Comparison of ENCODE assay signal across 11 cellular contexts in genomic region chr20:11001767-11002540, GRCh38.
DNase-seq lines count a peak whose midpoint lies in the region; ATAC-seq and TF ChIP-seq lines count a peak whose summit lies in the region.
"Had no signal": no experiment of that assay in that cellular context is flagged by ENCODE, and none has a peak within 500 bp of the region (broad histone marks: within the 10 kb centered on the region; RNA-seq: fewer than 3 reads in every experiment).

No MANE protein-coding gene starts in this region.

- H3K36me3 Mint-ChIP-seq in GM23338 (ENCODE audit: low read depth): 0 out of 3 replicates have a peak, but pooled peaks cover 4% of the 10 kb centered on the region

- no peaks in the 10 kb centered on the region for H3F3A ChIP-seq in GM23338 (replicated peaks; ENCODE audit: low read depth)

- H3K4me1 ChIP-seq in GM23338 (ENCODE audit: insufficient read depth): no peaks in the 10 kb centered on the region

- H3K27ac ChIP-seq in GM23338 (ENCODE audit: low read depth): no peak overlapping the region
- H3K27ac ChIP-seq: transverse colon had no signal

- no peaks in the 10 kb centered on the region for H3K36me3 ChIP-seq in GM23338 (ENCODE audit: insufficient read depth)
- H3K36me3 ChIP-seq: transverse colon had no signal

- H3K4me3 ChIP-seq in GM23338: no peak overlapping the region
- no peak overlapping the region for H3K4me3 ChIP-seq in fibroblast of mammary gland (ENCODE audit: control insufficient read depth, low read depth, low read length)
- H3K4me3 ChIP-seq: K562, transverse colon had no signal

- H3K27me3 ChIP-seq in GM23338 (ENCODE audit: insufficient read depth): no peaks in the 10 kb centered on the region
- H3K27me3 ChIP-seq: transverse colon had no signal

- no peak overlapping the region for H3K4me3 Mint-ChIP-seq in GM23338

- H3K79me2 ChIP-seq in GM23338 (replicated peaks; ENCODE audit: insufficient read depth): no peaks in the 10 kb centered on the region

- H3K27ac Mint-ChIP-seq in GM23338: no peak overlapping the region

- DNase-seq in GM23338 (ENCODE audit: low spot score) (no peak), RPMI8226 (peak; percentile 11), fibroblast of mammary gland (ENCODE audit: low read depth) (peak; percentile 63), renal cortical epithelial cell (ENCODE audit: low read depth) (peak; percentile 96), CD1c-positive myeloid dendritic cell (ENCODE audit: extremely low spot score) (no peak), cortex of kidney (lab: John Stamatoyannopoulos, UW) (no peak), iPS-NIHi11 (ENCODE audit: low spot score) (no peak)
- DNase-seq in stimulated activated naive CD8-positive, alpha-beta T cell treated with anti-CD3 and anti-CD28 coated beads, Interleukin-15, Interleukin-2, amounts not matched to agents 100 U/mL and 50 U/mL, for 24 hours: no peak
- DNase-seq: stimulated activated CD4-positive, alpha-beta T cell treated with anti-CD3 and anti-CD28 coated beads, Interleukin-12 subunit alpha, Interleukin-12 subunit beta, amount 100 ng/mL, for 4 hours; transverse colon had no signal

- H3K9me3 Mint-ChIP-seq in GM23338: 0 out of 3 replicates have a peak, but pooled peaks cover 10% of the 10 kb centered on the region

- H3K4me1 Mint-ChIP-seq in GM23338: no peaks in the 10 kb centered on the region

- H3K9me2 ChIP-seq in GM23338 (ENCODE audit: insufficient read depth): peaks cover 2% of the 10 kb centered on the region; the same call in 1 of the 2 replicates

- peak overlapping the region; percentile 38; the same call in 1 of the 2 replicates for H2AFZ ChIP-seq in GM23338

- H3K27me3 Mint-ChIP-seq in GM23338 (ENCODE audit: insufficient read depth, low read depth, poor library complexity): no peaks in the 10 kb centered on the region

- TF ChIP-seq CTCF in GM23338 (conservative IDR thresholded peaks at IDR 0.05; ENCODE audit: low read depth in 2 of 2) (no peak), fibroblast of mammary gland (conservative IDR thresholded peaks at IDR 0.05; ENCODE audit: control insufficient read depth, insufficient read depth, low read depth, low read length) (no peak)

- no peak for ATAC-seq in GM23338
- ATAC-seq in stimulated activated naive CD8-positive, alpha-beta T cell treated with anti-CD3 and anti-CD28 coated beads, Interleukin-15, Interleukin-2, amounts not matched to agents 100 U/mL and 50 U/mL, for 24 hours: no peak
- ATAC-seq: K562 had no signal

- H3K4me2 ChIP-seq in GM23338: no peak overlapping the region

- no peaks in the 10 kb centered on the region for H4K20me1 ChIP-seq in GM23338 (replicated peaks; ENCODE audit: insufficient read depth)

TF ChIP-seq in GM23338, 12 proteins besides CTCF, POLR2A, EP300 and RAD21:
- no peak for TF ChIP-seq ETS1 (IDR thresholded peaks at IDR 0.05)
- TF ChIP-seq EZH2 (IDR thresholded peaks at IDR 0.05; ENCODE audit: low read depth, unreplicated experiment): no peak

Comparison
In these comparisons a context has a peak if more than half of its experiments do, and no peak if none do; other contexts are left out.
1. DNase-seq: peak in RPMI8226 (single experiment), fibroblast of mammary gland (single experiment) and renal cortical epithelial cell (single experiment); none in GM23338 (single experiment), stimulated activated naive CD8-positive, alpha-beta T cell treated with anti-CD3 and anti-CD28 coated beads, Interleukin-15, Interleukin-2, amounts not matched to agents 100 U/mL and 50 U/mL, for 24 hours (single experiment), CD1c-positive myeloid dendritic cell (single experiment), cortex of kidney (single experiment) and iPS-NIHi11 (single experiment).